ENCODE assay signal across 8 cellular contexts in genomic region chr17:75012320-75013076, GRCh38. TPM values are rescaled to one million over a fixed set of nuclear protein-coding genes. Genes with fewer than 3 reads are reported as not detected.
DNase-seq lines count a peak whose midpoint lies in the region; TF ChIP-seq lines count a peak whose summit lies in the region.

TSS of gene MRPL58 (plus strand) at chr17:75012670. CDS start at chr17:75012687, 17 bp downstream.

- peak within 1 kb of the TSS; percentile 97 for H4K12ac ChIP-seq in trophoblast cell (ENCODE audit: low read depth, low read length)

- H3K4me2 ChIP-seq in SU-DHL-6 (ENCODE audit: low read depth, low read length, poor library complexity, severe bottlenecking): peak within 1 kb of the TSS; percentile 96
- H3K4me2 ChIP-seq in trophoblast cell (ENCODE audit: low read length): peak within 1 kb of the TSS; percentile 85

- TF ChIP-seq POLR2A in GM10847 (IDR thresholded peaks at IDR 0.05; ENCODE audit: extremely low read depth, insufficient read length): peak; percentile 74
- TF ChIP-seq POLR2A in tibial nerve (IDR thresholded peaks at IDR 0.05): peak in 1 of 2 donors; percentile 44

- peaks cover 12% of the 10 kb centered on the region for H3K79me1 ChIP-seq in trophoblast cell (ENCODE audit: low read length)

- H3K27me3 ChIP-seq in SU-DHL-6 (ENCODE audit: low read length) (no peaks in the 10 kb centered on the region), cardiac muscle cell (no peaks in the 10 kb centered on the region), trophoblast cell (ENCODE audit: insufficient read depth, low read length) (no peaks in the 10 kb centered on the region), tibial nerve (no peaks in the 10 kb centered on the region)

- no peaks in the 10 kb centered on the region for H4K20me1 ChIP-seq in SU-DHL-6 (ENCODE audit: low read depth, low read length)

- peak within 1 kb of the TSS; percentile 92 for H3K4me3 ChIP-seq in HFF-Myc (replicated peaks; ENCODE audit: low read depth, low read length)
- peak within 1 kb of the TSS; percentile 73 for H3K4me3 ChIP-seq in SU-DHL-6 (ENCODE audit: insufficient read depth, low read length, poor library complexity, severe bottlenecking)
- peak within 1 kb of the TSS; percentile 55 for H3K4me3 ChIP-seq in cardiac muscle cell
- H3K4me3 ChIP-seq in trophoblast cell (ENCODE audit: low read depth, low read length): peak within 1 kb of the TSS; percentile 86
- peak within 1 kb of the TSS; percentile 46 to 84 (median 68) for H3K4me3 ChIP-seq in tibial nerve

- no peak within 1 kb of the TSS for H2BK12ac ChIP-seq in trophoblast cell (ENCODE audit: low read length)

- H3K9me2 ChIP-seq in SU-DHL-6 (replicated peaks; ENCODE audit: insufficient read depth, low read length): no peaks in the 10 kb centered on the region

- no CpG with 5 or more reads among the region's 65 CpGs for WGBS in trophoblast cell (ENCODE audit: extremely low coverage, insufficient coverage, insufficient read length)
- WGBS in tibial nerve, 2 donors: 2% methylated on average over 35 to 42 of the region's 65 CpGs

- peak within 1 kb of the TSS; percentile 98 for H4K8ac ChIP-seq in trophoblast cell (ENCODE audit: low read depth, low read length)

- H2AK5ac ChIP-seq in trophoblast cell (ENCODE audit: low read length): no peak within 1 kb of the TSS

- DNase-seq in HFF-Myc (ENCODE audit: extremely low read depth, low read depth) (peak; percentile 56), MV-4-11 (lab: John Stamatoyannopoulos, UW) (peak; percentile 72), cardiac muscle cell (ENCODE audit: low read depth in 1 of 2, low spot score in 1 of 2) (peak; percentile 92 to 93), trophoblast cell (peak; percentile 67 to 86), tibial nerve (ENCODE audit: low spot score in 2 of 2) (peak; percentile 53)
- peak; percentile 66 for DNase-seq in activated naive CD8-positive, alpha-beta T cell treated with anti-CD3 and anti-CD28 coated beads, Interleukin-2, amount 50 U/mL, for 16 hours (ENCODE audit: low read depth, low spot score)

- no peak within 1 kb of the TSS for H3K23ac ChIP-seq in trophoblast cell (ENCODE audit: low read length)

- no peaks in the 10 kb centered on the region for H3K9me3 ChIP-seq in SU-DHL-6 (ENCODE audit: insufficient read depth, low read length)
- H3K9me3 ChIP-seq in cardiac muscle cell (ENCODE audit: low read depth): no peaks in the 10 kb centered on the region
- no peaks in the 10 kb centered on the region for H3K9me3 ChIP-seq in trophoblast cell (ENCODE audit: insufficient read depth, low read depth, low read length)
- no peaks in the 10 kb centered on the region for H3K9me3 ChIP-seq in tibial nerve

- peak within 1 kb of the TSS; percentile 40 for H3K27ac ChIP-seq in SU-DHL-6 (ENCODE audit: low read depth, low read length)
- peak within 1 kb of the TSS; percentile 91 for H3K27ac ChIP-seq in cardiac muscle cell
- peak within 1 kb of the TSS; percentile 82 for H3K27ac ChIP-seq in trophoblast cell (ENCODE audit: low read depth, low read length)
- H3K27ac ChIP-seq in tibial nerve: peak within 1 kb of the TSS; percentile 61 to 91 (median 88)

- peak within 1 kb of the TSS; percentile 90 for H2BK120ac ChIP-seq in trophoblast cell (ENCODE audit: insufficient read depth, low read length, poor library complexity)

- peak within 1 kb of the TSS; percentile 90 for H4K91ac ChIP-seq in trophoblast cell (ENCODE audit: low read depth, low read length)

- peak within 1 kb of the TSS; percentile 87 for H2BK5ac ChIP-seq in trophoblast cell (ENCODE audit: low read depth, low read length, poor library complexity)

- H2AFZ ChIP-seq in SU-DHL-6 (ENCODE audit: low read depth, low read length, severe bottlenecking) (peak within 1 kb of the TSS; percentile 93), trophoblast cell (ENCODE audit: insufficient read depth, low read length, poor library complexity) (peak within 1 kb of the TSS; percentile 97)

- H3K18ac ChIP-seq in trophoblast cell (ENCODE audit: low read length): peak within 1 kb of the TSS; percentile 85

- H3K14ac ChIP-seq in trophoblast cell (ENCODE audit: low read length): peak within 1 kb of the TSS; percentile 89

- H3K4me1 ChIP-seq in cardiac muscle cell (ENCODE audit: low read depth) (peaks cover 4% of the 10 kb centered on the region), trophoblast cell (ENCODE audit: control insufficient read depth in 1 of 2, insufficient read depth in 2 of 2, low read length in 2 of 2) (peaks cover 15 to 23% of the 10 kb centered on the region in 2 experiments), tibial nerve (peaks cover 0 to 35% (median 15%) of the 10 kb centered on the region in 4 donors)

- peaks cover 11% of the 10 kb centered on the region for H3K79me2 ChIP-seq in SU-DHL-6 (ENCODE audit: insufficient read depth, low read length)
- H3K79me2 ChIP-seq in trophoblast cell (ENCODE audit: control insufficient read depth, insufficient read depth, low read length, poor library complexity): peaks cover 5% of the 10 kb centered on the region

- H3K36me3 ChIP-seq in SU-DHL-6 (ENCODE audit: low read length) (no peaks in the 10 kb centered on the region), cardiac muscle cell (no peaks in the 10 kb centered on the region), trophoblast cell (ENCODE audit: control insufficient read depth in 1 of 2, insufficient read depth in 2 of 2, low read length in 2 of 2) (peaks cover 0 to 2% of the 10 kb centered on the region in 2 experiments), tibial nerve (peaks cover 0 to 19% (median 0%) of the 10 kb centered on the region in 3 donors)

- peaks cover 11% of the 10 kb centered on the region for H3F3A ChIP-seq in SU-DHL-6 (ENCODE audit: insufficient read depth)

- peak; percentile 39 for TF ChIP-seq CTCF in HFF-Myc (IDR thresholded peaks at IDR 0.05; ENCODE audit: low read depth, low read length, missing control alignments)
- no peak for TF ChIP-seq CTCF in SU-DHL-6 (IDR thresholded peaks at IDR 0.05; ENCODE audit: insufficient read depth, low read length, poor library complexity, severe bottlenecking)
- TF ChIP-seq CTCF in cardiac muscle cell (IDR thresholded peaks at IDR 0.05; ENCODE audit: low read depth, low read length): peak; percentile 63
- peak; percentile 50 to 81 (median 78) for TF ChIP-seq CTCF in tibial nerve (IDR thresholded peaks at IDR 0.05)

- peak within 1 kb of the TSS; percentile 71 for H3K4ac ChIP-seq in trophoblast cell (ENCODE audit: low read depth, low read length)

- peak; percentile 28 to 84 for TF ChIP-seq EP300 in tibial nerve (IDR thresholded peaks at IDR 0.05)

- H3K9ac ChIP-seq in SU-DHL-6 (ENCODE audit: low read length) (peak within 1 kb of the TSS; percentile 74), trophoblast cell (ENCODE audit: low read length) (peak within 1 kb of the TSS; percentile 78)

RNA-seq across cellular contexts. Expression of gene MRPL58, which starts in this region (rescaled TPM):
- total RNA-seq in cardiac muscle cell (44.8 and 62.9 TPM in 2 replicates), tibial nerve (10 to 100 TPM; 32.1 to 51.9 (median 46.0) TPM)
- polyA plus RNA-seq in cardiac muscle cell: 39.7 and 48.4 TPM in 2 replicates
- 24.9 and 25.0 TPM in 2 replicates for polyA plus RNA-seq in trophoblast cell (2013)

Comparison
In these comparisons a context has a peak if more than half of its experiments do, and no peak if none do; other contexts are left out.
1. Peak in every context shown above with its lines: DNase-seq, H3K4me3 ChIP-seq and H3K27ac ChIP-seq.
2. H3K27ac ChIP-seq: peak in every context shown above with its lines; median percentile 91 in cardiac muscle cell; 88 in tibial nerve; 82 in trophoblast cell; 40 in SU-DHL-6.